In genomic region chr19:52995711-52996110, GRCh38 we compare ENCODE assay signal across 11 cellular contexts. TPM values are rescaled to one million over a fixed set of nuclear protein-coding genes. Genes with fewer than 3 reads are reported as not detected.
"Had no signal": no experiment of that assay in that cellular context is flagged by ENCODE, and none has a peak within 500 bp of the region (broad histone marks: within the 10 kb centered on the region; RNA-seq: fewer than 3 reads in every experiment).

No MANE protein-coding gene starts in this region.

- H3K9me3 Mint-ChIP-seq: GM23338 had no signal

- H3K4me3 Mint-ChIP-seq: GM23338, H9 had no signal

- H2AFZ ChIP-seq: GM23248, GM23338 had no signal

- H3K9me3 ChIP-seq: HAP-1 had no signal

- H3K4me2 ChIP-seq: GM23338 had no signal

- H3K27ac Mint-ChIP-seq: GM23338, H9, HFFc6 had no signal

- DNase-seq: GM23248, GOT3, H7, H9, HCEC 1CT, HFFc6 had no signal

- H3K4me3 ChIP-seq: GM23248, GM23338, HAP-1 had no signal

- H3K27ac ChIP-seq: GM23248 had no signal

- H3K9ac ChIP-seq: GM23248 had no signal

- H3K4me1 ChIP-seq: HAP-1 had no signal

- ATAC-seq: GM23338, HCT116 had no signal

- H3K36me3 ChIP-seq: HAP-1 had no signal

RNA-seq across cellular contexts. Expression of gene ERVV-1, which starts 18.0 kb away (rescaled TPM):
- total RNA-seq: GM23248, H1, H4, H9, HFFc6 had no signal
- polyA plus RNA-seq: GM23248, H1 had no signal

RNA-seq across cellular contexts. Expression of gene ERVV-2, which starts 48.8 kb away (rescaled TPM):
- total RNA-seq: GM23248, H1, H4, H9, HFFc6 had no signal
- polyA plus RNA-seq: GM23248 had no signal
